18 cellular contexts compared by ENCODE assay signal in genomic region chr19:39074205-39074692, GRCh38. TPM values are rescaled to one million over a fixed set of nuclear protein-coding genes. Genes with fewer than 3 reads are reported as not detected.
DNase-seq lines count a peak whose midpoint lies in the region; ATAC-seq, FAIRE-seq and TF ChIP-seq lines count a peak whose summit lies in the region.
"Had no signal": no experiment of that assay in that cellular context is flagged by ENCODE, and none has a peak within 500 bp of the region (broad histone marks: within the 10 kb centered on the region; RNA-seq: fewer than 3 reads in every experiment).

No MANE protein-coding gene starts in this region.

- H4K91ac ChIP-seq in mesenchymal stem cell (ENCODE audit: low read length), result no peak overlapping the region

- CTCF ChIA-PET in activated CD8-positive, alpha-beta T cell treated with anti-CD3 and anti-CD28 coated beads for 36 hours (lab: Charles Lee), result interaction anchor here (0.8 to 2.9 kb wide), 5 partner anchors 22 to 672 kb away, joined by 3 to 11 read pairs (median 3); partner anchors contain the start of gene FAM98C

- no peaks in the 10 kb centered on the region for H3K9me3 Mint-ChIP-seq in T-helper 1 cell treated with Interleukin-12 subunit alpha and Interleukin-12 subunit beta and Interleukin-4 antibody, amounts not matched to agents 30 μg/mL and 1 μg/mL, for 36 hours
- H3K9me3 Mint-ChIP-seq in activated CD8-positive, alpha-beta T cell treated with anti-CD3 and anti-CD28 coated beads for 36 hours, result no peaks in the 10 kb centered on the region

- POLR2A ChIA-PET in activated CD8-positive, alpha-beta T cell treated with anti-CD3 and anti-CD28 coated beads for 36 hours (lab: Charles Lee), result interaction anchor here (1.4 kb wide), 1 partner anchor 20 kb away, joined by 3 read pairs; no protein-coding TSS in a partner anchor

- 93% methylated on average over 2 of the region's 3 CpGs for WGBS in mesenchymal stem cell

- DNase-seq in T-helper 1 cell (no peak), mesenchymal stem cell (no peak), COR-L47 (lab: John Stamatoyannopoulos, UW) (no peak), frontal cortex (ENCODE audit: low spot score in 2 of 2) (no peak)
- no peak for DNase-seq in activated CD8-positive, alpha-beta T cell treated with anti-CD3 and anti-CD28 coated beads for 36 hours
- DNase-seq in activated effector memory CD4-positive, alpha-beta T cell treated with anti-CD3 and anti-CD28 coated beads, Interleukin-2, amount 50 U/mL, for 16 hours, result no peak
- DNase-seq: erythroblast, NCI-H2081 treated with DMSO at 0.1 percent for 48 hours, NCI-H524, occipital lobe, SJCRH30 had no signal

- peak overlapping the region; percentile 74 for H3K27ac Mint-ChIP-seq in T-helper 1 cell treated with Interleukin-12 subunit alpha and Interleukin-12 subunit beta and Interleukin-4 antibody, amounts not matched to agents 30 μg/mL and 1 μg/mL, for 36 hours
- H3K27ac Mint-ChIP-seq in activated CD8-positive, alpha-beta T cell treated with anti-CD3 and anti-CD28 coated beads for 36 hours, result peak overlapping the region; percentile 93

- H3K27ac ChIP-seq in mesenchymal stem cell (ENCODE audit: low read length, poor library complexity, severe bottlenecking), result no peak overlapping the region
- H3K27ac ChIP-seq: 22Rv1, gastroesophageal sphincter, SJCRH30, tibial nerve had no signal

- no peak overlapping the region for H3K18ac ChIP-seq in mesenchymal stem cell (ENCODE audit: low read depth in 1 of 2, low read length in 2 of 2)

- no peak for ATAC-seq in activated CD8-positive, alpha-beta T cell treated with anti-CD3 and anti-CD28 coated beads for 36 hours
- ATAC-seq: gastroesophageal sphincter had no signal

- H3F3A ChIP-seq in Loucy (ENCODE audit: low read depth), result no peaks in the 10 kb centered on the region

- H3K36me3 ChIP-seq in Loucy (ENCODE audit: insufficient read depth, low read length) (no peaks in the 10 kb centered on the region), mesenchymal stem cell (ENCODE audit: control insufficient read depth in 1 of 2, insufficient read depth in 2 of 2, low read depth in 1 of 2, low read length in 2 of 2) (peaks cover 0 to 10% of the 10 kb centered on the region in 2 experiments)
- H3K36me3 ChIP-seq: gastroesophageal sphincter, SJCRH30, tibial nerve had no signal

- no peak for FAIRE-seq in frontal cortex (lab: Jason Lieb, UNC)

- no peak for TF ChIP-seq CTCF in Loucy (conservative IDR thresholded peaks at IDR 0.05; ENCODE audit: low read length)
- TF ChIP-seq CTCF in activated CD8-positive, alpha-beta T cell treated with anti-CD3 and anti-CD28 coated beads for 36 hours (IDR thresholded peaks at IDR 0.05), result no peak

- H2BK5ac ChIP-seq in mesenchymal stem cell (ENCODE audit: low read depth, low read length, poor library complexity, severe bottlenecking), result no peak overlapping the region

- H3K27me3 ChIP-seq in Loucy (ENCODE audit: insufficient read depth, low read length, poor library complexity, severe bottlenecking) (no peaks in the 10 kb centered on the region), mesenchymal stem cell (ENCODE audit: control insufficient read depth in 1 of 2, insufficient read depth in 1 of 2, low read length in 2 of 2) (no peaks in the 10 kb centered on the region)

- no peak overlapping the region for H4K8ac ChIP-seq in mesenchymal stem cell (ENCODE audit: low read length)

- H2BK120ac ChIP-seq in mesenchymal stem cell (ENCODE audit: low read depth, low read length), result no peak overlapping the region

- H3K4me1 ChIP-seq in Loucy (ENCODE audit: insufficient read depth, low read length, poor library complexity, severe bottlenecking) (peaks cover 17% of the 10 kb centered on the region), mesenchymal stem cell (ENCODE audit: control insufficient read depth, insufficient read depth, low read depth, low read length) (peaks cover 10% of the 10 kb centered on the region)
- H3K4me1 ChIP-seq: gastroesophageal sphincter, SJCRH30, tibial nerve had no signal

- peak overlapping the region; percentile 21 for H2AFZ ChIP-seq in Loucy (ENCODE audit: low read length)
- no peak overlapping the region for H2AFZ ChIP-seq in mesenchymal stem cell (ENCODE audit: low read depth, low read length)

- H2BK15ac ChIP-seq in mesenchymal stem cell (ENCODE audit: low read depth, poor library complexity, severe bottlenecking), result no peak overlapping the region

- no peaks in the 10 kb centered on the region for H3K79me1 ChIP-seq in mesenchymal stem cell (replicated peaks; ENCODE audit: low read length, poor library complexity, severe bottlenecking)

- no peak overlapping the region for H3K4ac ChIP-seq in mesenchymal stem cell (ENCODE audit: low read depth in 1 of 2, low read length in 2 of 2)

- no peaks in the 10 kb centered on the region for H3K9me2 ChIP-seq in Loucy (replicated peaks; ENCODE audit: low read depth, low read length)

- H3K4me3 ChIP-seq in Loucy (ENCODE audit: low read length, poor library complexity, severe bottlenecking) (peak overlapping the region; percentile 60), mesenchymal stem cell (ENCODE audit: insufficient read depth in 1 of 2, low read depth in 1 of 2, low read length in 2 of 2) (no peak overlapping the region)
- H3K4me3 ChIP-seq: gastroesophageal sphincter, SJCRH30, tibial nerve had no signal

- H2BK12ac ChIP-seq in mesenchymal stem cell (ENCODE audit: low read length in 2 of 2), result peak overlapping the region in 1 of 2 experiments; percentile 33

- intact Hi-C loops in activated CD8-positive, alpha-beta T cell treated with anti-CD3 and anti-CD28 coated beads for 36 hours (cut with micrococcal nuclease), result no loop called here

- no peaks in the 10 kb centered on the region for H3K9me3 ChIP-seq in Loucy (ENCODE audit: insufficient read depth, low read depth, low read length)
- no peaks in the 10 kb centered on the region for H3K9me3 ChIP-seq in mesenchymal stem cell (ENCODE audit: control insufficient read depth, low read length)
- H3K9me3 ChIP-seq: gastroesophageal sphincter, SJCRH30, tibial nerve had no signal

- H3K14ac ChIP-seq in mesenchymal stem cell (ENCODE audit: low read length in 2 of 2), result no peak overlapping the region

- H3K4me1 Mint-ChIP-seq in T-helper 1 cell treated with Interleukin-12 subunit alpha and Interleukin-12 subunit beta and Interleukin-4 antibody, amounts not matched to agents 30 μg/mL and 1 μg/mL, for 36 hours (ENCODE audit: low read depth), result peaks cover 9% of the 10 kb centered on the region
- H3K4me1 Mint-ChIP-seq in activated CD8-positive, alpha-beta T cell treated with anti-CD3 and anti-CD28 coated beads for 36 hours (ENCODE audit: low read depth), result peaks cover 13% of the 10 kb centered on the region

- no peaks in the 10 kb centered on the region for H3K79me2 ChIP-seq in Loucy (ENCODE audit: insufficient read depth, low read length)

- H3K4me2 ChIP-seq in Loucy (ENCODE audit: low read depth, low read length, poor library complexity, severe bottlenecking) (peak overlapping the region; percentile 69), mesenchymal stem cell (ENCODE audit: low read length, poor library complexity, severe bottlenecking) (no peak overlapping the region)

- H3K27me3 Mint-ChIP-seq in T-helper 1 cell treated with Interleukin-12 subunit alpha and Interleukin-12 subunit beta and Interleukin-4 antibody, amounts not matched to agents 30 μg/mL and 1 μg/mL, for 36 hours (ENCODE audit: low read depth), result peaks cover 5% of the 10 kb centered on the region
- peaks cover 2% of the 10 kb centered on the region for H3K27me3 Mint-ChIP-seq in activated CD8-positive, alpha-beta T cell treated with anti-CD3 and anti-CD28 coated beads for 36 hours

- no peaks in the 10 kb centered on the region for H4K20me1 ChIP-seq in Loucy (ENCODE audit: insufficient read depth, low read length, poor library complexity, severe bottlenecking)

- no peaks in the 10 kb centered on the region for H3K36me3 Mint-ChIP-seq in T-helper 1 cell treated with Interleukin-12 subunit alpha and Interleukin-12 subunit beta and Interleukin-4 antibody, amounts not matched to agents 30 μg/mL and 1 μg/mL, for 36 hours (ENCODE audit: low read depth)
- H3K36me3 Mint-ChIP-seq in activated CD8-positive, alpha-beta T cell treated with anti-CD3 and anti-CD28 coated beads for 36 hours (ENCODE audit: low read depth), result no peaks in the 10 kb centered on the region

- no peak overlapping the region for H3K4me3 Mint-ChIP-seq in T-helper 1 cell treated with Interleukin-12 subunit alpha and Interleukin-12 subunit beta and Interleukin-4 antibody, amounts not matched to agents 30 μg/mL and 1 μg/mL, for 36 hours
- H3K4me3 Mint-ChIP-seq in activated CD8-positive, alpha-beta T cell treated with anti-CD3 and anti-CD28 coated beads for 36 hours, result no peak overlapping the region

- H3K9ac ChIP-seq in Loucy (ENCODE audit: low read depth, low read length, poor library complexity, severe bottlenecking), result peak overlapping the region; percentile 42
- H3K9ac ChIP-seq in mesenchymal stem cell (ENCODE audit: low read length), result peak overlapping the region; percentile 61

- H3K23ac ChIP-seq in mesenchymal stem cell (ENCODE audit: low read length in 2 of 2), result no peak overlapping the region

- H2AK5ac ChIP-seq in mesenchymal stem cell (ENCODE audit: low read length, severe bottlenecking), result no peak overlapping the region

RNA-seq across cellular contexts. Expression of gene ACP7, which starts 9.9 kb away (rescaled TPM):
- total RNA-seq in activated CD8-positive, alpha-beta T cell treated with anti-CD3 and anti-CD28 coated beads for 36 hours, result not detected
- 0.01 TPM for polyA plus RNA-seq in mesenchymal stem cell (2013, experiment 1 of 2)
- not detected for polyA plus RNA-seq in mesenchymal stem cell (2013, experiment 2 of 2)
- total RNA-seq in frontal cortex, result not detected
- total RNA-seq: dermis blood vessel endothelial cell, occipital lobe, right cardiac atrium, SJCRH30 had no signal
- polyA plus RNA-seq: right cardiac atrium had no signal

RNA-seq across cellular contexts. Expression of gene FBXO27, which starts 41.9 kb away (rescaled TPM):
- total RNA-seq in activated CD8-positive, alpha-beta T cell treated with anti-CD3 and anti-CD28 coated beads for 36 hours, result 1 to 10 TPM; 1.9 to 2.3 TPM
- polyA plus RNA-seq in mesenchymal stem cell (2013, experiment 1 of 2), result 3.2 TPM
- polyA plus RNA-seq in mesenchymal stem cell (2013, experiment 2 of 2), result 2.3 TPM
- total RNA-seq in frontal cortex, result 8.6 TPM

RNA-seq across cellular contexts. Expression of gene PAK4, which starts 51.3 kb away (rescaled TPM):
- 10 to 100 TPM in 1 of 2 experiments, 1 to 10 TPM in 1; 9.8 to 11.5 TPM for total RNA-seq in activated CD8-positive, alpha-beta T cell treated with anti-CD3 and anti-CD28 coated beads for 36 hours
- polyA plus RNA-seq in mesenchymal stem cell (2013, experiment 1 of 2), result 28.8 TPM
- 29.4 TPM for polyA plus RNA-seq in mesenchymal stem cell (2013, experiment 2 of 2)
- total RNA-seq in frontal cortex, result 0.82 TPM
